In the genomic region with DNA sequence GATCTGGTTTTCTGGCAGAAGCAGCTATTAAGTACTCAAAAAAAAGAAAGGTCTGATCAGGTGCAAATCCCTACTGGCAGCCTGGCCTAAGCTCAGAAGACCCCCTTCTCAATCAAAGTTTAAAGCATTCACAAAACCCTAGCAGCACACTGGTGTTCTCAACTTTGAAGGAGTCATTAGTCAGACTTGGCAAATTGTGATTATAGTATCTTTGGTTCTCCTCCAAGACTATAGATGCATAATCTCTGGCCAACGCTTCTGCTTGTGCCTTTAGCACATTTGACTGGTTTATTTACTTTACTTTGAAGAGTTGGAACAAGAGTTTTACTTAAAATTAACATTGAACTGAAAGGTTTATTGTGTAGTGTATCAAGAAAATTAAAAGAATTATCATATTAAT, we compare ENCODE assay signal across 22 cellular contexts.
"Had no signal": no experiment of that assay in that cellular context is flagged by ENCODE, and none has a peak within 500 bp of the region (broad histone marks: within the 10 kb centered on the region; RNA-seq: fewer than 3 reads in every experiment).

No MANE protein-coding gene starts in this region.

- H3K27me3 ChIP-seq: esophagus muscularis mucosa, heart right ventricle, right lobe of liver, testis, uterus had no signal

- H3K4me1 Mint-ChIP-seq: memory B cell; stimulated activated memory B cell treated with anti-CD40 and anti-IgM and Interleukin-4, amounts not matched to agents 10 μg/mL and 1 μg/mL and 100 μg/mL, for 72 hours had no signal

- H3K4me3 Mint-ChIP-seq: activated CD4-positive, alpha-beta T cell treated with anti-CD3 and anti-CD28 coated beads, Interleukin-2, amount 10 ng/mL, durations not matched to agents 7 days and 5 days; activated CD8-positive, alpha-beta memory T cell treated with anti-CD3 and anti-CD28 coated beads, Interleukin-2, amount 10 ng/mL, durations not matched to agents 7 days and 5 days; activated CD8-positive, alpha-beta T cell treated with anti-CD3 and anti-CD28 coated beads for 36 hours; activated T-helper 1 cell treated with anti-CD3 and anti-CD28 coated beads, Interleukin-12 subunit alpha, Interleukin-12 subunit beta, Interleukin-2, Interleukin-4 antibody, amounts not matched to agents 30 ng/mL and 10 ng/mL and 1 ng/mL, durations not matched to agents 14 hours and 24 hours and 36 hours; memory B cell; natural killer cell treated with Interleukin-12 subunit alpha and Interleukin-12 subunit beta and Interleukin-15 and Interleukin-18, amount 100 ng/mL, for 72 hours; stimulated activated memory B cell treated with anti-CD40 and anti-IgM and Interleukin-4, amounts not matched to agents 10 μg/mL and 1 μg/mL and 100 μg/mL, for 72 hours; T-helper 2 cell treated with Interferon-gamma antibody and Interleukin-4, amounts not matched to agents 5 μg/mL and 100 μg/mL, for 36 hours had no signal

- H3K36me3 Mint-ChIP-seq: memory B cell; natural killer cell treated with Interleukin-12 subunit alpha and Interleukin-12 subunit beta and Interleukin-15 and Interleukin-18, amount 100 ng/mL, for 72 hours; stimulated activated memory B cell treated with anti-CD40 and anti-IgM and Interleukin-4, amounts not matched to agents 10 μg/mL and 1 μg/mL and 100 μg/mL, for 72 hours had no signal

- H3K27me3 Mint-ChIP-seq: activated CD4-positive, alpha-beta T cell treated with anti-CD3 and anti-CD28 coated beads, Interleukin-2, amount 10 ng/mL, durations not matched to agents 7 days and 5 days; activated CD8-positive, alpha-beta memory T cell treated with anti-CD3 and anti-CD28 coated beads, Interleukin-2, amount 10 ng/mL, durations not matched to agents 7 days and 5 days; activated CD8-positive, alpha-beta T cell treated with anti-CD3 and anti-CD28 coated beads for 36 hours; memory B cell; stimulated activated memory B cell treated with anti-CD40 and anti-IgM and Interleukin-4, amounts not matched to agents 10 μg/mL and 1 μg/mL and 100 μg/mL, for 72 hours had no signal

- H3K27ac Mint-ChIP-seq: activated CD4-positive, alpha-beta T cell treated with anti-CD3 and anti-CD28 coated beads, Interleukin-2, amount 10 ng/mL, durations not matched to agents 7 days and 5 days; activated CD8-positive, alpha-beta memory T cell treated with anti-CD3 and anti-CD28 coated beads, Interleukin-2, amount 10 ng/mL, durations not matched to agents 7 days and 5 days; activated CD8-positive, alpha-beta T cell treated with anti-CD3 and anti-CD28 coated beads for 36 hours; activated T-helper 1 cell treated with anti-CD3 and anti-CD28 coated beads, Interleukin-12 subunit alpha, Interleukin-12 subunit beta, Interleukin-2, Interleukin-4 antibody, amounts not matched to agents 30 ng/mL and 10 ng/mL and 1 ng/mL, durations not matched to agents 14 hours and 24 hours and 36 hours; memory B cell; natural killer cell treated with Interleukin-12 subunit alpha and Interleukin-12 subunit beta and Interleukin-15 and Interleukin-18, amount 100 ng/mL, for 72 hours; stimulated activated memory B cell treated with anti-CD40 and anti-IgM and Interleukin-4, amounts not matched to agents 10 μg/mL and 1 μg/mL and 100 μg/mL, for 72 hours; T-helper 2 cell treated with Interferon-gamma antibody and Interleukin-4, amounts not matched to agents 5 μg/mL and 100 μg/mL, for 36 hours had no signal

- H3K4me1 ChIP-seq: testis, uterus had no signal

- H3K4me3 ChIP-seq: esophagus muscularis mucosa, heart right ventricle, right lobe of liver, testis, uterus had no signal

- DNase-seq: activated CD4-positive, alpha-beta T cell treated with anti-CD3 and anti-CD28 coated beads, Interleukin-2, amount 10 ng/mL, durations not matched to agents 7 days and 5 days; activated CD4-positive, CD25-positive, alpha-beta regulatory T cell treated with anti-CD3 and anti-CD28 coated beads, Interleukin-2, amount 50 U/mL, for 72 hours; activated CD8-positive, alpha-beta memory T cell treated with anti-CD3 and anti-CD28 coated beads, Interleukin-2, amount 10 ng/mL, durations not matched to agents 7 days and 5 days; activated CD8-positive, alpha-beta T cell treated with anti-CD3 and anti-CD28 coated beads for 36 hours; activated gamma-delta T cell; activated naive CD4-positive, alpha-beta T cell treated with anti-CD3 and anti-CD28 coated beads, Interleukin-2, amount 50 U/mL, for 16 hours; aorta; effector memory CD4-positive, alpha-beta T cell; heart right ventricle; left colon; right lobe of liver; small intestine; testis; trophoblast cell; uterus; WERI-Rb-1 had no signal

- ATAC-seq: activated CD8-positive, alpha-beta memory T cell treated with anti-CD3 and anti-CD28 coated beads, Interleukin-2, amount 10 ng/mL, durations not matched to agents 7 days and 5 days; activated CD8-positive, alpha-beta T cell treated with anti-CD3 and anti-CD28 coated beads for 36 hours; heart right ventricle; left colon; natural killer cell treated with Interleukin-12 subunit alpha and Interleukin-12 subunit beta and Interleukin-15 and Interleukin-18, amount 100 ng/mL, for 72 hours; right lobe of liver; stimulated activated memory B cell treated with anti-CD40 and anti-IgM and Interleukin-4, amounts not matched to agents 10 μg/mL and 1 μg/mL and 100 μg/mL, for 72 hours had no signal

- H3K9me3 Mint-ChIP-seq: activated CD8-positive, alpha-beta T cell treated with anti-CD3 and anti-CD28 coated beads for 36 hours; activated T-helper 1 cell treated with anti-CD3 and anti-CD28 coated beads, Interleukin-12 subunit alpha, Interleukin-12 subunit beta, Interleukin-2, Interleukin-4 antibody, amounts not matched to agents 30 ng/mL and 10 ng/mL and 1 ng/mL, durations not matched to agents 14 hours and 24 hours and 36 hours; memory B cell; natural killer cell treated with Interleukin-12 subunit alpha and Interleukin-12 subunit beta and Interleukin-15 and Interleukin-18, amount 100 ng/mL, for 72 hours; T-helper 2 cell treated with Interferon-gamma antibody and Interleukin-4, amounts not matched to agents 5 μg/mL and 100 μg/mL, for 36 hours had no signal

- H3K9me3 ChIP-seq: esophagus muscularis mucosa, heart right ventricle, right lobe of liver, testis, uterus had no signal

- H3K36me3 ChIP-seq: esophagus muscularis mucosa, heart right ventricle, right lobe of liver, uterus, WERI-Rb-1 had no signal

- H3K27ac ChIP-seq: esophagus muscularis mucosa, heart right ventricle, right lobe of liver, testis, uterus, WERI-Rb-1 had no signal
